In the genomic region with DNA sequence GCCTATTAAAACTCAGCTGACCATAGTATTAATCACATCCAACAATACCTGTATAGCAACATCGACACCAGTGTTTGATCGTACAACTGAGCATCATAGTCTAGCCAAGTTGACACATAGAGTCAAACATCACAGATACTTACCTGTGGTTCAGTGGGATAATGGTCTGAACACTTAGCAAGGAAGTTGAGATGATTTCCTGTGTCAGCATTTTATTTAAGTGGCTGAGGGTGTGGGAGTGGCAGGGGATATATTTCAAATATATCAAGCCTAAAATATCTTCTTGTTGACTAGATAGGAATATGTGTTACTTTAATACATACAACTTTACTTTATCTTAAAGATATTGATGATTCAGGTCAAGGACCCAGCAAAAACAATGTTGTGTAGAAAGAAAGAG, we compare ENCODE assay signal across 7 cellular contexts.
"Had no signal": no experiment of that assay in that cellular context is flagged by ENCODE, and none has a peak within 500 bp of the region (broad histone marks: within the 10 kb centered on the region; RNA-seq: fewer than 3 reads in every experiment).

No MANE protein-coding gene starts in this region.

- FAIRE-seq: H54, HTR-8/SVneo had no signal

- H3K27ac ChIP-seq: GM23248 had no signal

- H3K9ac ChIP-seq: GM23248 had no signal

- H2AFZ ChIP-seq: GM23248 had no signal

- H3K4me3 ChIP-seq: GM23248 had no signal

- DNase-seq: GM23248, GOT3, H9, HCEC 1CT, KG1 had no signal
